1 cellular context compared by ENCODE assay signal in the genomic region with DNA sequence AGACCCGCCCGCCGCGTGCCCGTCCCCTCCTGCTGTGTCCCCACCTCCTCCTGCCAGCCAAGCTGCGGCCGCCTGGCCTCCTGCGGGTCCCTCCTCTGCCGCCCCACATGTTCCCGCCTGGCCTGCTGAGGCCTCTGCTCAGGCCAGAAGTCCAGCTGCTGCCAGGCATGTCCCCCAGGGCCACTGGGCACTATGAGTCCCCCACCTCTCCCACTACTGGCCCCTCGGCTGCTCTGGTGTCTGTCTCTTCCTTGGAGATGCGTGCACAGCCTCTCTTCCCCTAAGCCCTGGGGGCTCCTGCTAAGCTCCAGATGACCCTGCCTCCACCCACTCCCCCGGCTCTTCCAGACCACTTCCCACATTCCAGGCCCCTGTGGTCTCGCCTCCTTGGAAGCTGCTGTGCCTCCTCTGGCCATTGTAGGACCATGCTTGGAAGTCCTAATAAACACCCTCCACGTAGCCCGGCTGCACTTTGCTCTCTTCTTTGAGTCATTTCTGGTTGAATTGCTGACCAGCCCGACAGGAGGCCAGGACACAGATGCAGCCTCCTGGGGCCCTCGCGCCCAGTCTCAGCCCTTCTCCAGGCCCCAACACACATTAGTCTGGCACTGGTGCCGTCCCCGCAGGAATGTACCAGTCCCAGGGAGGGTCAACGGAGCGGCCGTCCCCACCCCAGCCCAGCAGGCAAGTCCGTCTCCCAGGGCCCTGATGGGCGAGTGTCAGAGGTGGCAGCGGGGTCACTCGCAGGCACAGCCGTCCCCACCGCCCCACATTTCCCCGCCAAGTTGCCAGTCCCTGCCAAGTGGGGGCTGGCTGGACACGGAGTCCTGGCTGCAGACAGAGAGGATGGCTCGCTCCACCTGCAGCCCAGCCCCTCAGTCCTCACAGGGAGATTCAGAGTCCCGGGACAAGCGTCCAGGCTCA.
TF ChIP-seq lines count a peak whose summit lies in the region.

No MANE protein-coding gene starts in this region.

TF ChIP-seq in HepG2, 621 proteins besides CTCF, POLR2A, EP300 and RAD21 (continued from another document and continues in another):
- TF ChIP-seq, protein P1, sequence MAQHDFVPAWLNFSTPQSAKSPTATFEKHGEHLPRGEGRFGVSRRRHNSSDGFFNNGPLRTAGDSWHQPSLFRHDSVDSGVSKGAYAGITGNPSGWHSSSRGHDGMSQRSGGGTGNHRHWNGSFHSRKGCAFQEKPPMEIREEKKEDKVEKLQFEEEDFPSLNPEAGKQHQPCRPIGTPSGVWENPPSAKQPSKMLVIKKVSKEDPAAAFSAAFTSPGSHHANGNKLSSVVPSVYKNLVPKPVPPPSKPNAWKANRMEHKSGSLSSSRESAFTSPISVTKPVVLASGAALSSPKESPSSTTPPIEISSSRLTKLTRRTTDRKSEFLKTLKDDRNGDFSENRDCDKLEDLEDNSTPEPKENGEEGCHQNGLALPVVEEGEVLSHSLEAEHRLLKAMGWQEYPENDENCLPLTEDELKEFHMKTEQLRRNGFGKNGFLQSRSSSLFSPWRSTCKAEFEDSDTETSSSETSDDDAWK (CRISPR knock-in tag; IDR thresholded peaks at IDR 0.05), result no peak
- TF ChIP-seq MIXL1 (CRISPR knock-in tag; IDR thresholded peaks at IDR 0.05) (no peak), ATRX (CRISPR knock-in tag; IDR thresholded peaks at IDR 0.05; ENCODE audit: borderline replicate concordance) (no peak), MATR3 (CRISPR knock-in tag; IDR thresholded peaks at IDR 0.05) (no peak), MTA1 (CRISPR knock-in tag; IDR thresholded peaks at IDR 0.05; ENCODE audit: borderline replicate concordance) (peak; percentile 62; the same call in 1 of the 2 replicates), ZNF569 (CRISPR knock-in tag; IDR thresholded peaks at IDR 0.05; ENCODE audit: borderline replicate concordance) (no peak), ZNF326 (CRISPR knock-in tag; IDR thresholded peaks at IDR 0.05; ENCODE audit: borderline replicate concordance) (no peak), ZSCAN30 (CRISPR knock-in tag; IDR thresholded peaks at IDR 0.05) (no peak), HMG20A (CRISPR knock-in tag; IDR thresholded peaks at IDR 0.05; ENCODE audit: borderline replicate concordance) (no peak), NCOA1 (CRISPR knock-in tag; IDR thresholded peaks at IDR 0.05) (no peak), HOXA5 (CRISPR knock-in tag; IDR thresholded peaks at IDR 0.05) (no peak), ELF1 (CRISPR knock-in tag; IDR thresholded peaks at IDR 0.05) (no peak), LCORL (IDR thresholded peaks at IDR 0.05) (no peak), LCORL (CRISPR knock-in tag; IDR thresholded peaks at IDR 0.05) (peak; percentile 33; the same call in 1 of the 2 replicates), HDAC2 (CRISPR knock-in tag; IDR thresholded peaks at IDR 0.05) (peak; percentile 32; the same call in 1 of the 2 replicates), ZNF746 (CRISPR knock-in tag; IDR thresholded peaks at IDR 0.05) (no peak), MTF2 (CRISPR knock-in tag; IDR thresholded peaks at IDR 0.05; ENCODE audit: borderline replicate concordance) (no peak), ZNF558 (CRISPR knock-in tag; IDR thresholded peaks at IDR 0.05; ENCODE audit: borderline replicate concordance) (no peak), MEF2D (CRISPR knock-in tag; IDR thresholded peaks at IDR 0.05) (0 out of 2 replicates have a peak, but pooled peaks have one; percentile 41), JUND (CRISPR knock-in tag; IDR thresholded peaks at IDR 0.05) (no peak), ZNF335 (CRISPR knock-in tag; IDR thresholded peaks at IDR 0.05) (0 out of 2 replicates have a peak, but pooled peaks have one; percentile 64), ZNF235 (CRISPR knock-in tag; IDR thresholded peaks at IDR 0.05; ENCODE audit: borderline replicate concordance) (no peak), ZNF776 (CRISPR knock-in tag; IDR thresholded peaks at IDR 0.05) (no peak)
- TF ChIP-seq, protein P2, sequence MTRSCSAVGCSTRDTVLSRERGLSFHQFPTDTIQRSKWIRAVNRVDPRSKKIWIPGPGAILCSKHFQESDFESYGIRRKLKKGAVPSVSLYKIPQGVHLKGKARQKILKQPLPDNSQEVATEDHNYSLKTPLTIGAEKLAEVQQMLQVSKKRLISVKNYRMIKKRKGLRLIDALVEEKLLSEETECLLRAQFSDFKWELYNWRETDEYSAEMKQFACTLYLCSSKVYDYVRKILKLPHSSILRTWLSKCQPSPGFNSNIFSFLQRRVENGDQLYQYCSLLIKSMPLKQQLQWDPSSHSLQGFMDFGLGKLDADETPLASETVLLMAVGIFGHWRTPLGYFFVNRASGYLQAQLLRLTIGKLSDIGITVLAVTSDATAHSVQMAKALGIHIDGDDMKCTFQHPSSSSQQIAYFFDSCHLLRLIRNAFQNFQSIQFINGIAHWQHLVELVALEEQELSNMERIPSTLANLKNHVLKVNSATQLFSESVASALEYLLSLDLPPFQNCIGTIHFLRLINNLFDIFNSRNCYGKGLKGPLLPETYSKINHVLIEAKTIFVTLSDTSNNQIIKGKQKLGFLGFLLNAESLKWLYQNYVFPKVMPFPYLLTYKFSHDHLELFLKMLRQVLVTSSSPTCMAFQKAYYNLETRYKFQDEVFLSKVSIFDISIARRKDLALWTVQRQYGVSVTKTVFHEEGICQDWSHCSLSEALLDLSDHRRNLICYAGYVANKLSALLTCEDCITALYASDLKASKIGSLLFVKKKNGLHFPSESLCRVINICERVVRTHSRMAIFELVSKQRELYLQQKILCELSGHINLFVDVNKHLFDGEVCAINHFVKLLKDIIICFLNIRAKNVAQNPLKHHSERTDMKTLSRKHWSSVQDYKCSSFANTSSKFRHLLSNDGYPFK (CRISPR knock-in tag; IDR thresholded peaks at IDR 0.05; ENCODE audit: borderline replicate concordance), result 0 out of 2 replicates have a peak, but pooled peaks have one; percentile 16
- TF ChIP-seq, protein P3, sequence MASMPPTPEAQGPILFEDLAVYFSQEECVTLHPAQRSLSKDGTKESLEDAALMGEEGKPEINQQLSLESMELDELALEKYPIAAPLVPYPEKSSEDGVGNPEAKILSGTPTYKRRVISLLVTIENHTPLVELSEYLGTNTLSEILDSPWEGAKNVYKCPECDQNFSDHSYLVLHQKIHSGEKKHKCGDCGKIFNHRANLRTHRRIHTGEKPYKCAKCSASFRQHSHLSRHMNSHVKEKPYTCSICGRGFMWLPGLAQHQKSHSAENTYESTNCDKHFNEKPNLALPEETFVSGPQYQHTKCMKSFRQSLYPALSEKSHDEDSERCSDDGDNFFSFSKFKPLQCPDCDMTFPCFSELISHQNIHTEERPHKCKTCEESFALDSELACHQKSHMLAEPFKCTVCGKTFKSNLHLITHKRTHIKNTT (CRISPR knock-in tag; IDR thresholded peaks at IDR 0.05), result no peak
- TF ChIP-seq, protein P4, sequence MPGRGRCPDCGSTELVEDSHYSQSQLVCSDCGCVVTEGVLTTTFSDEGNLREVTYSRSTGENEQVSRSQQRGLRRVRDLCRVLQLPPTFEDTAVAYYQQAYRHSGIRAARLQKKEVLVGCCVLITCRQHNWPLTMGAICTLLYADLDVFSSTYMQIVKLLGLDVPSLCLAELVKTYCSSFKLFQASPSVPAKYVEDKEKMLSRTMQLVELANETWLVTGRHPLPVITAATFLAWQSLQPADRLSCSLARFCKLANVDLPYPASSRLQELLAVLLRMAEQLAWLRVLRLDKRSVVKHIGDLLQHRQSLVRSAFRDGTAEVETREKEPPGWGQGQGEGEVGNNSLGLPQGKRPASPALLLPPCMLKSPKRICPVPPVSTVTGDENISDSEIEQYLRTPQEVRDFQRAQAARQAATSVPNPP (CRISPR knock-in tag; IDR thresholded peaks at IDR 0.05), result no peak
- TF ChIP-seq, protein P5, sequence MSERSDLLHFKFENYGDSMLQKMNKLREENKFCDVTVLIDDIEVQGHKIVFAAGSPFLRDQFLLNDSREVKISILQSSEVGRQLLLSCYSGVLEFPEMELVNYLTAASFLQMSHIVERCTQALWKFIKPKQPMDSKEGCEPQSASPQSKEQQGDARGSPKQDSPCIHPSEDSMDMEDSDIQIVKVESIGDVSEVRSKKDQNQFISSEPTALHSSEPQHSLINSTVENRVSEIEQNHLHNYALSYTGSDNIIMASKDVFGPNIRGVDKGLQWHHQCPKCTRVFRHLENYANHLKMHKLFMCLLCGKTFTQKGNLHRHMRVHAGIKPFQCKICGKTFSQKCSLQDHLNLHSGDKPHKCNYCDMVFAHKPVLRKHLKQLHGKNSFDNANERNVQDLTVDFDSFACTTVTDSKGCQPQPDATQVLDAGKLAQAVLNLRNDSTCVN (CRISPR knock-in tag; IDR thresholded peaks at IDR 0.05; ENCODE audit: borderline replicate concordance), result 0 out of 2 replicates have a peak, but pooled peaks have one; percentile 13
- TF ChIP-seq, protein P6, sequence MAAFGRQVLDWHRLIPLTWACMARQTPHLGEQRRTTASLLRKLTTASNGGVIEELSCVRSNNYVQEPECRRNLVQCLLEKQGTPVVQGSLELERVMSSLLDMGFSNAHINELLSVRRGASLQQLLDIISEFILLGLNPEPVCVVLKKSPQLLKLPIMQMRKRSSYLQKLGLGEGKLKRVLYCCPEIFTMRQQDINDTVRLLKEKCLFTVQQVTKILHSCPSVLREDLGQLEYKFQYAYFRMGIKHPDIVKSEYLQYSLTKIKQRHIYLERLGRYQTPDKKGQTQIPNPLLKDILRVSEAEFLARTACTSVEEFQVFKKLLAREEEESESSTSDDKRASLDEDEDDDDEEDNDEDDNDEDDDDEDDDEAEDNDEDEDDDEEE (CRISPR knock-in tag; IDR thresholded peaks at IDR 0.05), result no peak
- TF ChIP-seq, protein P7, sequence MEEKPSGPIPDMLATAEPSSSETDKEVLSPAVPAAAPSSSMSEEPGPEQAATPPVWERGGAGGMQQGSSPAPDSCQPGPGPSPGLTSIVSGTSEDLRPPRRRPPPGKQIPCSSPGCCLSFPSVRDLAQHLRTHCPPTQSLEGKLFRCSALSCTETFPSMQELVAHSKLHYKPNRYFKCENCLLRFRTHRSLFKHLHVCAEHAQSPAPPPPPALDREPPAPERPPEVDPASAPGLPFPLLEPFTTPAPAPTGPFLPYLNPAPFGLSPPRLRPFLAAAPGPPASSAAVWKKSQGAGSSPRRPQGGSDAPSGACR (CRISPR knock-in tag; IDR thresholded peaks at IDR 0.05), result peak; percentile 65; the same call in 1 of the 2 replicates
- TF ChIP-seq, protein P8, sequence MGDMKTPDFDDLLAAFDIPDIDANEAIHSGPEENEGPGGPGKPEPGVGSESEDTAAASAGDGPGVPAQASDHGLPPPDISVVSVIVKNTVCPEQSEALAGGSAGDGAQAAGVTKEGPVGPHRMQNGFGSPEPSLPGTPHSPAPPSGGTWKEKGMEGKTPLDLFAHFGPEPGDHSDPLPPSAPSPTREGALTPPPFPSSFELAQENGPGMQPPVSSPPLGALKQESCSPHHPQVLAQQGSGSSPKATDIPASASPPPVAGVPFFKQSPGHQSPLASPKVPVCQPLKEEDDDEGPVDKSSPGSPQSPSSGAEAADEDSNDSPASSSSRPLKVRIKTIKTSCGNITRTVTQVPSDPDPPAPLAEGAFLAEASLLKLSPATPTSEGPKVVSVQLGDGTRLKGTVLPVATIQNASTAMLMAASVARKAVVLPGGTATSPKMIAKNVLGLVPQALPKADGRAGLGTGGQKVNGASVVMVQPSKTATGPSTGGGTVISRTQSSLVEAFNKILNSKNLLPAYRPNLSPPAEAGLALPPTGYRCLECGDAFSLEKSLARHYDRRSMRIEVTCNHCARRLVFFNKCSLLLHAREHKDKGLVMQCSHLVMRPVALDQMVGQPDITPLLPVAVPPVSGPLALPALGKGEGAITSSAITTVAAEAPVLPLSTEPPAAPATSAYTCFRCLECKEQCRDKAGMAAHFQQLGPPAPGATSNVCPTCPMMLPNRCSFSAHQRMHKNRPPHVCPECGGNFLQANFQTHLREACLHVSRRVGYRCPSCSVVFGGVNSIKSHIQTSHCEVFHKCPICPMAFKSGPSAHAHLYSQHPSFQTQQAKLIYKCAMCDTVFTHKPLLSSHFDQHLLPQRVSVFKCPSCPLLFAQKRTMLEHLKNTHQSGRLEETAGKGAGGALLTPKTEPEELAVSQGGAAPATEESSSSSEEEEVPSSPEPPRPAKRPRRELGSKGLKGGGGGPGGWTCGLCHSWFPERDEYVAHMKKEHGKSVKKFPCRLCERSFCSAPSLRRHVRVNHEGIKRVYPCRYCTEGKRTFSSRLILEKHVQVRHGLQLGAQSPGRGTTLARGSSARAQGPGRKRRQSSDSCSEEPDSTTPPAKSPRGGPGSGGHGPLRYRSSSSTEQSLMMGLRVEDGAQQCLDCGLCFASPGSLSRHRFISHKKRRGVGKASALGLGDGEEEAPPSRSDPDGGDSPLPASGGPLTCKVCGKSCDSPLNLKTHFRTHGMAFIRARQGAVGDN (CRISPR knock-in tag; IDR thresholded peaks at IDR 0.05), result peak; percentile 94
- TF ChIP-seq, protein P9, sequence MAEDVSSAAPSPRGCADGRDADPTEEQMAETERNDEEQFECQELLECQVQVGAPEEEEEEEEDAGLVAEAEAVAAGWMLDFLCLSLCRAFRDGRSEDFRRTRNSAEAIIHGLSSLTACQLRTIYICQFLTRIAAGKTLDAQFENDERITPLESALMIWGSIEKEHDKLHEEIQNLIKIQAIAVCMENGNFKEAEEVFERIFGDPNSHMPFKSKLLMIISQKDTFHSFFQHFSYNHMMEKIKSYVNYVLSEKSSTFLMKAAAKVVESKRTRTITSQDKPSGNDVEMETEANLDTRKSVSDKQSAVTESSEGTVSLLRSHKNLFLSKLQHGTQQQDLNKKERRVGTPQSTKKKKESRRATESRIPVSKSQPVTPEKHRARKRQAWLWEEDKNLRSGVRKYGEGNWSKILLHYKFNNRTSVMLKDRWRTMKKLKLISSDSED (CRISPR knock-in tag; IDR thresholded peaks at IDR 0.05), result no peak
- TF ChIP-seq, protein P10, sequence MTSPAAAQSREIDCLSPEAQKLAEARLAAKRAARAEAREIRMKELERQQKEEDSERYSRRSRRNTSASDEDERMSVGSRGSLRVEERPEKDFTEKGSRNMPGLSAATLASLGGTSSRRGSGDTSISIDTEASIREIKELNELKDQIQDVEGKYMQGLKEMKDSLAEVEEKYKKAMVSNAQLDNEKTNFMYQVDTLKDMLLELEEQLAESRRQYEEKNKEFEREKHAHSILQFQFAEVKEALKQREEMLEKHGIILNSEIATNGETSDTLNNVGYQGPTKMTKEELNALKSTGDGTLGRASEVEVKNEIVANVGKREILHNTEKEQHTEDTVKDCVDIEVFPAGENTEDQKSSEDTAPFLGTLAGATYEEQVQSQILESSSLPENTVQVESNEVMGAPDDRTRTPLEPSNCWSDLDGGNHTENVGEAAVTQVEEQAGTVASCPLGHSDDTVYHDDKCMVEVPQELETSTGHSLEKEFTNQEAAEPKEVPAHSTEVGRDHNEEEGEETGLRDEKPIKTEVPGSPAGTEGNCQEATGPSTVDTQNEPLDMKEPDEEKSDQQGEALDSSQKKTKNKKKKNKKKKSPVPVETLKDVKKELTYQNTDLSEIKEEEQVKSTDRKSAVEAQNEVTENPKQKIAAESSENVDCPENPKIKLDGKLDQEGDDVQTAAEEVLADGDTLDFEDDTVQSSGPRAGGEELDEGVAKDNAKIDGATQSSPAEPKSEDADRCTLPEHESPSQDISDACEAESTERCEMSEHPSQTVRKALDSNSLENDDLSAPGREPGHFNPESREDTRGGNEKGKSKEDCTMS (CRISPR knock-in tag; conservative IDR thresholded peaks at IDR 0.05), result no peak
